36 cellular contexts compared by ENCODE assay signal in genomic region chr2:204260906-204261305, GRCh38.
"Had no signal": no experiment of that assay in that cellular context is flagged by ENCODE, and none has a peak within 500 bp of the region (broad histone marks: within the 10 kb centered on the region; RNA-seq: fewer than 3 reads in every experiment).

No MANE protein-coding gene starts in this region.

- H3K27ac ChIP-seq: adrenal gland, body of pancreas, cardiac muscle cell, coronary artery, gastrocnemius medialis, hepatocyte, neutrophil, prostate gland, thyroid gland, upper lobe of left lung, vagina had no signal

- H3K9me3 ChIP-seq: adrenal gland, body of pancreas, gastrocnemius medialis, neutrophil, prostate gland, thyroid gland, upper lobe of left lung, vagina had no signal

- H2AFZ ChIP-seq: hepatocyte had no signal

- H3K4me3 ChIP-seq: adrenal gland, body of pancreas, cardiac muscle cell, coronary artery, gastrocnemius medialis, hepatocyte, prostate gland, smooth muscle cell, thyroid gland, upper lobe of left lung, vagina had no signal

- DNase-seq: activated CD4-positive, alpha-beta memory T cell treated with anti-CD3 and anti-CD28 coated beads for 36 hours; activated CD4-positive, alpha-beta T cell treated with anti-CD3 and anti-CD28 coated beads, Interleukin-2, amount 10 ng/mL, durations not matched to agents 24 days and 14 days; activated CD4-positive, CD25-positive, alpha-beta regulatory T cell treated with anti-CD3 and anti-CD28 coated beads, Interleukin-2, amount 50 U/mL, for 72 hours; activated CD8-positive, alpha-beta memory T cell treated with anti-CD3 and anti-CD28 coated beads, Interleukin-2, amount 50 U/mL, for 4 hours; activated effector memory CD4-positive, alpha-beta T cell treated with anti-CD3 and anti-CD28 coated beads, Interleukin-2, amount 50 U/mL, for 16 hours; activated naive CD4-positive, alpha-beta T cell treated with anti-CD3 and anti-CD28 coated beads for 36 hours; activated naive CD8-positive, alpha-beta T cell treated with anti-CD3 and anti-CD28 coated beads for 36 hours; activated T-cell treated with anti-CD3 and anti-CD28 coated beads, Interleukin-2, amount 50 U/mL, for 1 hour; adrenal gland; aorta; body of pancreas; dorsolateral prefrontal cortex; effector memory CD4-positive, alpha-beta T cell; gastrocnemius medialis; islet precursor cell; left cardiac atrium; left ventricle myocardium superior; naive thymus-derived CD4-positive, alpha-beta T cell; stimulated activated CD4-positive, alpha-beta T cell treated with anti-CD3 and anti-CD28 coated beads, Interleukin-1b, Interleukin-23, amount 100 ng/mL, for 48 hours; stimulated activated CD4-positive, alpha-beta T cell treated with anti-CD3 and anti-CD28 coated beads, Interleukin-4, amount 100 ng/mL, for 4 hours; stimulated activated CD8-positive, alpha-beta memory T cell treated with anti-CD3 and anti-CD28 coated beads, Interleukin-4, amount 100 ng/mL, for 48 hours; stimulated activated naive CD8-positive, alpha-beta T cell treated with anti-CD3 and anti-CD28 coated beads, Interleukin-15, amount 100 ng/mL, for 72 hours; T-helper 9 cell; thyroid gland; upper lobe of left lung had no signal

- ATAC-seq: stimulated activated memory B cell treated with anti-CD40 and anti-IgM and Interleukin-4, amounts not matched to agents 10 μg/mL and 1 μg/mL and 100 μg/mL, for 72 hours; stimulated activated naive CD8-positive, alpha-beta T cell treated with anti-CD3 and anti-CD28 coated beads, Interleukin-15, amount 100 ng/mL, for 72 hours had no signal

- H3K4me2 ChIP-seq: hepatocyte, smooth muscle cell had no signal

- H3K36me3 ChIP-seq: adrenal gland, cardiac muscle cell, gastrocnemius medialis, neutrophil, prostate gland, thyroid gland, upper lobe of left lung, vagina had no signal

- H3K4me1 Mint-ChIP-seq: activated CD4-positive, alpha-beta T cell treated with anti-CD3 and anti-CD28 coated beads, Interleukin-2, amount 10 ng/mL, durations not matched to agents 24 days and 14 days; activated naive CD8-positive, alpha-beta T cell treated with anti-CD3 and anti-CD28 coated beads for 36 hours; stimulated activated memory B cell treated with anti-CD40 and anti-IgM and Interleukin-4, amounts not matched to agents 10 μg/mL and 1 μg/mL and 100 μg/mL, for 72 hours had no signal

- H3K79me2 ChIP-seq: hepatocyte had no signal

- H3K9me3 Mint-ChIP-seq: activated CD4-positive, alpha-beta memory T cell treated with anti-CD3 and anti-CD28 coated beads for 36 hours; activated CD4-positive, alpha-beta T cell treated with anti-CD3 and anti-CD28 coated beads, Interleukin-2, amount 10 ng/mL, durations not matched to agents 24 days and 14 days; activated naive CD4-positive, alpha-beta T cell treated with anti-CD3 and anti-CD28 coated beads for 36 hours; activated naive CD8-positive, alpha-beta T cell treated with anti-CD3 and anti-CD28 coated beads for 36 hours; activated T-helper 1 cell treated with anti-CD3 and anti-CD28 coated beads, Interleukin-12 subunit alpha, Interleukin-12 subunit beta, Interleukin-2, Interleukin-4 antibody, amounts not matched to agents 30 ng/mL and 10 ng/mL and 1 ng/mL, durations not matched to agents 14 hours and 24 hours and 36 hours; mesothelial cell of epicardium; naive thymus-derived CD4-positive, alpha-beta T cell; stimulated activated memory B cell treated with anti-CD40 and anti-IgM and Interleukin-4, amounts not matched to agents 10 μg/mL and 1 μg/mL and 100 μg/mL, for 72 hours; stimulated activated naive CD8-positive, alpha-beta T cell treated with anti-CD3 and anti-CD28 coated beads, Interleukin-15, amount 100 ng/mL, for 72 hours; T-helper 1 cell treated with Interleukin-12 subunit alpha and Interleukin-12 subunit beta and Interleukin-4 antibody, amounts not matched to agents 30 μg/mL and 1 μg/mL, for 36 hours had no signal

- H3K4me1 ChIP-seq: body of pancreas, prostate gland, vagina had no signal

- H3K36me3 Mint-ChIP-seq: activated CD4-positive, alpha-beta memory T cell treated with anti-CD3 and anti-CD28 coated beads for 36 hours; activated naive CD8-positive, alpha-beta T cell treated with anti-CD3 and anti-CD28 coated beads for 36 hours; mesothelial cell of epicardium; naive thymus-derived CD4-positive, alpha-beta T cell; stimulated activated memory B cell treated with anti-CD40 and anti-IgM and Interleukin-4, amounts not matched to agents 10 μg/mL and 1 μg/mL and 100 μg/mL, for 72 hours had no signal

- H3K27ac Mint-ChIP-seq: activated CD4-positive, alpha-beta memory T cell treated with anti-CD3 and anti-CD28 coated beads for 36 hours; activated CD4-positive, alpha-beta T cell treated with anti-CD3 and anti-CD28 coated beads, Interleukin-2, amount 10 ng/mL, durations not matched to agents 24 days and 14 days; activated naive CD4-positive, alpha-beta T cell treated with anti-CD3 and anti-CD28 coated beads for 36 hours; activated naive CD8-positive, alpha-beta T cell treated with anti-CD3 and anti-CD28 coated beads for 36 hours; activated T-helper 1 cell treated with anti-CD3 and anti-CD28 coated beads, Interleukin-12 subunit alpha, Interleukin-12 subunit beta, Interleukin-2, Interleukin-4 antibody, amounts not matched to agents 30 ng/mL and 10 ng/mL and 1 ng/mL, durations not matched to agents 14 hours and 24 hours and 36 hours; mesothelial cell of epicardium; naive thymus-derived CD4-positive, alpha-beta T cell; stimulated activated memory B cell treated with anti-CD40 and anti-IgM and Interleukin-4, amounts not matched to agents 10 μg/mL and 1 μg/mL and 100 μg/mL, for 72 hours; stimulated activated naive CD8-positive, alpha-beta T cell treated with anti-CD3 and anti-CD28 coated beads, Interleukin-15, amount 100 ng/mL, for 72 hours; T-helper 1 cell treated with Interleukin-12 subunit alpha and Interleukin-12 subunit beta and Interleukin-4 antibody, amounts not matched to agents 30 μg/mL and 1 μg/mL, for 36 hours had no signal

- H3K4me3 Mint-ChIP-seq: activated CD4-positive, alpha-beta memory T cell treated with anti-CD3 and anti-CD28 coated beads for 36 hours; activated CD4-positive, alpha-beta T cell treated with anti-CD3 and anti-CD28 coated beads, Interleukin-2, amount 10 ng/mL, durations not matched to agents 24 days and 14 days; activated naive CD4-positive, alpha-beta T cell treated with anti-CD3 and anti-CD28 coated beads for 36 hours; activated naive CD8-positive, alpha-beta T cell treated with anti-CD3 and anti-CD28 coated beads for 36 hours; activated T-helper 1 cell treated with anti-CD3 and anti-CD28 coated beads, Interleukin-12 subunit alpha, Interleukin-12 subunit beta, Interleukin-2, Interleukin-4 antibody, amounts not matched to agents 30 ng/mL and 10 ng/mL and 1 ng/mL, durations not matched to agents 14 hours and 24 hours and 36 hours; mesothelial cell of epicardium; naive thymus-derived CD4-positive, alpha-beta T cell; stimulated activated memory B cell treated with anti-CD40 and anti-IgM and Interleukin-4, amounts not matched to agents 10 μg/mL and 1 μg/mL and 100 μg/mL, for 72 hours; stimulated activated naive CD8-positive, alpha-beta T cell treated with anti-CD3 and anti-CD28 coated beads, Interleukin-15, amount 100 ng/mL, for 72 hours; T-helper 1 cell treated with Interleukin-12 subunit alpha and Interleukin-12 subunit beta and Interleukin-4 antibody, amounts not matched to agents 30 μg/mL and 1 μg/mL, for 36 hours had no signal

- H3K27me3 ChIP-seq: adrenal gland, body of pancreas, dorsolateral prefrontal cortex, gastrocnemius medialis, thyroid gland, upper lobe of left lung, vagina had no signal
